Comparison of ENCODE assay signal across 16 cellular contexts in the genomic region with DNA sequence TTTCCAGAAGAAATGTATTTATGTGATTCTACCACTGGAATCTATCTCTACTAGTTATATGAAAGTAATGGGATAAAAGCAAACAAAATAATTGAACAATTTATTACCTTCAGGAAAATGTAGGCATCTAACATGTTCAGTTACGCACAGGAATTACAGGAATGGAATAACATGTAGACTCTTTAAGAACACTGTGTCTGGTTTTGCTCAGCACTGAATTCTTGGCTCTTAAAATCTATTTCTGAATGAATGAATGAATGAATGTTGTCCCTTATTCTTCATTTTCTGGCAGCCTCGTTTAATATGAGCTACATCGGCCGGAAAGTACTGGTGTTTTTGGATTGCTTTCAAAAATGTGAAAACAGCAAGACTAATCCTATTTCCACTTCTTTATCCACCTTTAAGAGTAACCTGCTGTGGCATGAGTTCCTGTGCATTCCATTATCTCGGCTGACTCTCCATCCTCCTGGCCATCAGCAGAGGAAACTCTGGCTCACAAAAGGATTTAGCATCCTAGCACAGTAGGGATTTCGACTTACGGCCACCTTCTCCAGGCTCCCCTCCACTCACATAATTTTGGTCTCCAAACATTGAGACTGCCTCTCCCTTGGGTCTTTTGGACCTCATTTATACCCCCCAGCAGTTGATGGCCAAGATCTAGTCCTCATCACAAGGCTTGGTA.
DNase-seq lines count a peak whose midpoint lies in the region; ATAC-seq and TF ChIP-seq lines count a peak whose summit lies in the region.
"Had no signal": no experiment of that assay in that cellular context is flagged by ENCODE, and none has a peak within 500 bp of the region (broad histone marks: within the 10 kb centered on the region; RNA-seq: fewer than 3 reads in every experiment).

No MANE protein-coding gene starts in this region.

- no peak for ATAC-seq in CD4-positive, alpha-beta T cell (ENCODE audit: poor library complexity)

- peak overlapping the region; percentile 34 for H3K27ac ChIP-seq in CD4-positive, alpha-beta T cell (ENCODE audit: low read depth, low read length)
- H3K27ac ChIP-seq in neutrophil = peak overlapping the region; percentile 99
- H3K27ac ChIP-seq: GM23248, thyroid gland had no signal

- CTCF ChIA-PET in CD4-positive, alpha-beta T cell (lab: Charles Lee) = interaction anchor here (1.5 kb wide), 1 partner anchor 15 kb away, joined by 4 read pairs; no protein-coding TSS in a partner anchor

- peaks cover 52 to 60% of the 10 kb centered on the region in 2 experiments for H3K4me1 ChIP-seq in neutrophil (ENCODE audit: control insufficient read depth in 1 of 2, insufficient read depth in 1 of 2, low read depth in 1 of 2, low read length in 1 of 2)

- H3K4me1 Mint-ChIP-seq in CD4-positive, alpha-beta T cell (ENCODE audit: low read depth) = peaks cover 92% of the 10 kb centered on the region
- peaks cover 52% of the 10 kb centered on the region for H3K4me1 Mint-ChIP-seq in dendritic cell treated with granulocyte-macrophage colony-stimulating factor and Interleukin-4, amounts not matched to agents 40 ng/mL and 50 ng/mL, for 4 days (ENCODE audit: low read depth)

- TF ChIP-seq RAD21 in Ishikawa (IDR thresholded peaks at IDR 0.05; ENCODE audit: low read depth) = no peak

- no peaks in the 10 kb centered on the region for H3K36me3 ChIP-seq in neutrophil
- H3K36me3 ChIP-seq: thyroid gland had no signal

- H3K9me3 Mint-ChIP-seq in CD4-positive, alpha-beta T cell = no peaks in the 10 kb centered on the region
- H3K9me3 Mint-ChIP-seq in dendritic cell treated with granulocyte-macrophage colony-stimulating factor and Interleukin-4, amounts not matched to agents 40 ng/mL and 50 ng/mL, for 4 days = no peaks in the 10 kb centered on the region

- H3K27me3 ChIP-seq in CD4-positive, alpha-beta T cell (ENCODE audit: control insufficient read depth, insufficient read depth, low read length) = no peaks in the 10 kb centered on the region
- H3K27me3 ChIP-seq in neutrophil = no peaks in the 10 kb centered on the region
- H3K27me3 ChIP-seq: thyroid gland had no signal

- no peak for TF ChIP-seq CTCF in CD4-positive, alpha-beta T cell (IDR thresholded peaks at IDR 0.05)
- TF ChIP-seq CTCF in neutrophil (IDR thresholded peaks at IDR 0.05) = no peak

- POLR2A ChIA-PET in CD4-positive, alpha-beta T cell (lab: Charles Lee) = interaction anchor here (0.7 to 2.1 kb wide), 7 partner anchors 12 to 308 kb away, joined by 3 to 8 read pairs (median 5); no protein-coding TSS in a partner anchor

- peaks cover 44% of the 10 kb centered on the region for H3K36me3 Mint-ChIP-seq in CD4-positive, alpha-beta T cell (ENCODE audit: low read depth)
- H3K36me3 Mint-ChIP-seq in dendritic cell treated with granulocyte-macrophage colony-stimulating factor and Interleukin-4, amounts not matched to agents 40 ng/mL and 50 ng/mL, for 4 days (ENCODE audit: low read depth) = peaks cover 10% of the 10 kb centered on the region

- no peak for DNase-seq in CD4-positive, alpha-beta T cell
- no peak for DNase-seq in activated CD8-positive, alpha-beta memory T cell treated with anti-CD3 and anti-CD28 coated beads, Interleukin-2, amount 50 U/mL, for 48 hours
- no peak for DNase-seq in NCI-H1105 treated with DMSO at 0.1 percent for 48 hours (lab: John Stamatoyannopoulos, UW)
- DNase-seq in activated CD4-positive, alpha-beta T cell treated with anti-CD3 and anti-CD28 coated beads, Interleukin-2, amount 50 U/mL, for 4 hours = no peak
- DNase-seq: DMS53, glutamatergic neuron, GM23248, KBM-7, NCI-H1092 treated with DMSO at 0.1 percent for 48 hours, NCI-H774, small intestine, thyroid gland had no signal

- peak overlapping the region; percentile 74 for H3K4me3 Mint-ChIP-seq in CD4-positive, alpha-beta T cell
- no peak overlapping the region for H3K4me3 Mint-ChIP-seq in dendritic cell treated with granulocyte-macrophage colony-stimulating factor and Interleukin-4, amounts not matched to agents 40 ng/mL and 50 ng/mL, for 4 days
- H3K4me3 Mint-ChIP-seq: activated T-helper 1 cell treated with anti-CD3 and anti-CD28 coated beads, Interleukin-12 subunit alpha, Interleukin-12 subunit beta, Interleukin-2, Interleukin-4 antibody, amounts not matched to agents 30 ng/mL and 10 ng/mL and 1 ng/mL, durations not matched to agents 14 hours and 24 hours and 36 hours had no signal

- H3K27ac Mint-ChIP-seq in CD4-positive, alpha-beta T cell = peak overlapping the region; percentile 94
- H3K27ac Mint-ChIP-seq in dendritic cell treated with granulocyte-macrophage colony-stimulating factor and Interleukin-4, amounts not matched to agents 40 ng/mL and 50 ng/mL, for 4 days = peak overlapping the region; percentile 9
- H3K27ac Mint-ChIP-seq: activated T-helper 1 cell treated with anti-CD3 and anti-CD28 coated beads, Interleukin-12 subunit alpha, Interleukin-12 subunit beta, Interleukin-2, Interleukin-4 antibody, amounts not matched to agents 30 ng/mL and 10 ng/mL and 1 ng/mL, durations not matched to agents 14 hours and 24 hours and 36 hours had no signal

- peak; percentile 67; the same call in 1 of the 2 replicates for TF ChIP-seq EP300 in Ishikawa (IDR thresholded peaks at IDR 0.05; ENCODE audit: borderline replicate concordance)

- H3K9me3 ChIP-seq in CD4-positive, alpha-beta T cell (ENCODE audit: control insufficient read depth, low read length) = no peaks in the 10 kb centered on the region
- H3K9me3 ChIP-seq in neutrophil = no peaks in the 10 kb centered on the region
- H3K9me3 ChIP-seq: thyroid gland had no signal

- intact Hi-C loops in CD4-positive, alpha-beta T cell (cut with DNase I, micrococcal nuclease) = no loop called here
- intact Hi-C loops in dendritic cell treated with granulocyte-macrophage colony-stimulating factor and Interleukin-4, amounts not matched to agents 40 ng/mL and 50 ng/mL, for 4 days (cut with micrococcal nuclease) = no loop called here

- no peak overlapping the region for H3K4me3 ChIP-seq in neutrophil (ENCODE audit: low read depth in 1 of 2, low read length in 1 of 2)
- H3K4me3 ChIP-seq: GM23248, thyroid gland had no signal

- H3K27me3 Mint-ChIP-seq in CD4-positive, alpha-beta T cell = no peaks in the 10 kb centered on the region
- no peaks in the 10 kb centered on the region for H3K27me3 Mint-ChIP-seq in dendritic cell treated with granulocyte-macrophage colony-stimulating factor and Interleukin-4, amounts not matched to agents 40 ng/mL and 50 ng/mL, for 4 days

TF ChIP-seq in Ishikawa, 13 proteins besides CTCF, POLR2A, EP300 and RAD21:
- peak; percentile 39; the same call in 1 of the 2 replicates for TF ChIP-seq FOXM1 (IDR thresholded peaks at IDR 0.05; ENCODE audit: borderline replicate concordance, low read depth)
- no peak for TF ChIP-seq YY1 (IDR thresholded peaks at IDR 0.05; ENCODE audit: low read depth)
- TF ChIP-seq TEAD4 (IDR thresholded peaks at IDR 0.05) = peak; percentile 40; the same call in 1 of the 2 replicates
- peak; percentile 42; the same call in 1 of the 2 replicates for TF ChIP-seq TCF12 (IDR thresholded peaks at IDR 0.05; ENCODE audit: low read depth)
- peak; percentile 74 for TF ChIP-seq NFIC (IDR thresholded peaks at IDR 0.05)
- no peak for TF ChIP-seq EGR1 (IDR thresholded peaks at IDR 0.05)
